Comparison of ENCODE assay signal across 31 cellular contexts in genomic region chrX:106740193-106740780, GRCh38. TPM values are rescaled to one million over a fixed set of nuclear protein-coding genes. Genes with fewer than 3 reads are reported as not detected.
"Had no signal": no experiment of that assay in that cellular context is flagged by ENCODE, and none has a peak within 500 bp of the region (broad histone marks: within the 10 kb centered on the region; RNA-seq: fewer than 3 reads in every experiment).

No MANE protein-coding gene starts in this region.

- H3K79me2 ChIP-seq: parathyroid adenoma had no signal

- H3K27me3 ChIP-seq: neural progenitor cell, ovary, suprapubic skin, testis, tibial artery, transverse colon, upper lobe of right lung, uterus had no signal

- H3K4me3 Mint-ChIP-seq: naive thymus-derived CD4-positive, alpha-beta T cell; natural killer cell; nephron; neural progenitor cell; stimulated activated effector memory CD8-positive, alpha-beta T cell treated with anti-CD3 and anti-CD28 coated beads, Interleukin-12 subunit alpha, Interleukin-12 subunit beta, amount 100 ng/mL, for 72 hours; stimulated activated naive CD8-positive, alpha-beta T cell treated with anti-CD3 and anti-CD28 coated beads, Interleukin-15, amount 100 ng/mL, for 72 hours; type B pancreatic cell had no signal

- H3K4me2 ChIP-seq: neural progenitor cell, smooth muscle cell had no signal

- ATAC-seq: naive thymus-derived CD4-positive, alpha-beta T cell; natural killer cell; psoas muscle; right cardiac atrium; sciatic nerve; stimulated activated effector memory CD8-positive, alpha-beta T cell treated with anti-CD3 and anti-CD28 coated beads, Interleukin-12 subunit alpha, Interleukin-12 subunit beta, amount 100 ng/mL, for 72 hours; stimulated activated naive CD8-positive, alpha-beta T cell treated with anti-CD3 and anti-CD28 coated beads, Interleukin-15, amount 100 ng/mL, for 72 hours; stimulated activated naive CD8-positive, alpha-beta T cell treated with anti-CD3 and anti-CD28 coated beads, Interleukin-15, Interleukin-2, amounts not matched to agents 100 U/mL and 50 U/mL, for 24 hours; upper lobe of right lung had no signal

- H3K9me3 ChIP-seq: ovary, psoas muscle, spleen, suprapubic skin, testis, tibial artery, transverse colon, upper lobe of right lung, uterus had no signal

- H3K27ac ChIP-seq: neural progenitor cell, ovary, parathyroid adenoma, psoas muscle, skin epidermis, spleen, suprapubic skin, testis, tibial artery, transverse colon, upper lobe of right lung, uterus had no signal

- H3K9ac ChIP-seq: neural progenitor cell, parathyroid adenoma had no signal

- H3K27me3 Mint-ChIP-seq: progenitor cell of endocrine pancreas; stimulated activated naive CD8-positive, alpha-beta T cell treated with anti-CD3 and anti-CD28 coated beads, Interleukin-15, amount 100 ng/mL, for 72 hours; type B pancreatic cell had no signal

- H2AFZ ChIP-seq: neural progenitor cell, parathyroid adenoma had no signal

- H3K36me3 ChIP-seq: neural progenitor cell, ovary, spleen, suprapubic skin, tibial artery, transverse colon, upper lobe of right lung, uterus had no signal

- H3K4me1 Mint-ChIP-seq: naive thymus-derived CD4-positive, alpha-beta T cell; natural killer cell; nephron; neural progenitor cell; stimulated activated effector memory CD8-positive, alpha-beta T cell treated with anti-CD3 and anti-CD28 coated beads, Interleukin-12 subunit alpha, Interleukin-12 subunit beta, amount 100 ng/mL, for 72 hours; stimulated activated naive CD8-positive, alpha-beta T cell treated with anti-CD3 and anti-CD28 coated beads, Interleukin-15, amount 100 ng/mL, for 72 hours had no signal

- DNase-seq: naive thymus-derived CD4-positive, alpha-beta T cell; natural killer cell; occipital lobe; ovary; posterior cingulate gyrus; psoas muscle; right cardiac atrium; spleen; stimulated activated CD4-positive, alpha-beta T cell treated with anti-CD3 and anti-CD28 coated beads, Interleukin-12 subunit alpha, Interleukin-12 subunit beta, amount 100 ng/mL, for 4 hours; stimulated activated CD4-positive, alpha-beta T cell treated with anti-CD3 and anti-CD28 coated beads, Interleukin-2, amount 100 ng/mL, for 24 hours; stimulated activated CD4-positive, alpha-beta T cell treated with anti-CD3 and anti-CD28 coated beads, Interleukin-2, amount 100 ng/mL, for 48 hours; stimulated activated CD4-positive, alpha-beta T cell treated with anti-CD3 and anti-CD28 coated beads, Interleukin-4, amount 100 ng/mL, for 24 hours; stimulated activated naive CD4-positive, alpha-beta T cell; stimulated activated naive CD8-positive, alpha-beta T cell treated with anti-CD3 and anti-CD28 coated beads, Interleukin-15, amount 100 ng/mL, for 72 hours; stimulated activated naive CD8-positive, alpha-beta T cell treated with anti-CD3 and anti-CD28 coated beads, Interleukin-15, Interleukin-2, amounts not matched to agents 100 U/mL and 50 U/mL, for 24 hours; substantia nigra; testis; tibial artery; transverse colon; upper lobe of right lung; uterus had no signal

- H3K9me3 Mint-ChIP-seq: naive thymus-derived CD4-positive, alpha-beta T cell; natural killer cell; neural progenitor cell; stimulated activated effector memory CD8-positive, alpha-beta T cell treated with anti-CD3 and anti-CD28 coated beads, Interleukin-12 subunit alpha, Interleukin-12 subunit beta, amount 100 ng/mL, for 72 hours; stimulated activated naive CD8-positive, alpha-beta T cell treated with anti-CD3 and anti-CD28 coated beads, Interleukin-15, amount 100 ng/mL, for 72 hours; type B pancreatic cell had no signal

- H3K4me1 ChIP-seq: neural progenitor cell, parathyroid adenoma, psoas muscle, spleen, suprapubic skin, testis, tibial artery, transverse colon, upper lobe of right lung, uterus had no signal

- H3K27ac Mint-ChIP-seq: naive thymus-derived CD4-positive, alpha-beta T cell; natural killer cell; nephron; neural progenitor cell; progenitor cell of endocrine pancreas; stimulated activated effector memory CD8-positive, alpha-beta T cell treated with anti-CD3 and anti-CD28 coated beads, Interleukin-12 subunit alpha, Interleukin-12 subunit beta, amount 100 ng/mL, for 72 hours; stimulated activated naive CD8-positive, alpha-beta T cell treated with anti-CD3 and anti-CD28 coated beads, Interleukin-15, amount 100 ng/mL, for 72 hours; type B pancreatic cell had no signal

- H3K4me3 ChIP-seq: neural progenitor cell, ovary, psoas muscle, skin epidermis, smooth muscle cell, spleen, suprapubic skin, testis, tibial artery, transverse colon, upper lobe of right lung, uterus had no signal

- H3K36me3 Mint-ChIP-seq: naive thymus-derived CD4-positive, alpha-beta T cell; natural killer cell; neural progenitor cell; type B pancreatic cell had no signal

RNA-seq across cellular contexts. Expression of gene RNF128, which starts 13.8 kb away (rescaled TPM):
- total RNA-seq: naive thymus-derived CD4-positive, alpha-beta T cell; natural killer cell had no signal
- polyA plus RNA-seq: naive thymus-derived CD4-positive, alpha-beta T cell; spleen had no signal
